In genomic region chr5:173888473-173889135, GRCh38 we compare ENCODE assay signal across 8 cellular contexts. TPM values are rescaled to one million over a fixed set of nuclear protein-coding genes. Genes with fewer than 3 reads are reported as not detected.
DNase-seq lines count a peak whose midpoint lies in the region; ATAC-seq and TF ChIP-seq lines count a peak whose summit lies in the region.

No MANE protein-coding gene starts in this region.

- H3K36me3 Mint-ChIP-seq in stimulated activated naive B cell treated with anti-CD40 and anti-IgM and Interleukin-4, amounts not matched to agents 10 μg/mL and 1 μg/mL and 100 μg/mL, for 72 hours: peaks cover 14 to 30% of the 10 kb centered on the region in 2 donors

- no peaks in the 10 kb centered on the region for H3K27me3 Mint-ChIP-seq in stimulated activated naive B cell treated with anti-CD40 and anti-IgM and Interleukin-4, amounts not matched to agents 10 μg/mL and 1 μg/mL and 100 μg/mL, for 72 hours

- H3K9me3 Mint-ChIP-seq in stimulated activated naive B cell treated with anti-CD40 and anti-IgM and Interleukin-4, amounts not matched to agents 10 μg/mL and 1 μg/mL and 100 μg/mL, for 72 hours: peaks cover 0 to 4% of the 10 kb centered on the region in 2 donors

- H3K27ac Mint-ChIP-seq in stimulated activated naive B cell treated with anti-CD40 and anti-IgM and Interleukin-4, amounts not matched to agents 10 μg/mL and 1 μg/mL and 100 μg/mL, for 72 hours: peak overlapping the region; percentile 100

- DNase-seq in adrenal gland (peak in 4 of 7 donors; percentile 50 to 60 (median 56)), HuH-7 (ENCODE audit: low spot score) (no peak), NCI-H2029 treated with DMSO at 0.1 percent for 48 hours (lab: John Stamatoyannopoulos, UW) (no peak)
- peak; percentile 14 for DNase-seq in stimulated activated naive B cell treated with anti-CD40 and anti-IgM and Interleukin-4, amounts not matched to agents 10 μg/mL and 1 μg/mL and 100 μg/mL, for 72 hours

- H3K4me3 Mint-ChIP-seq in stimulated activated naive B cell treated with anti-CD40 and anti-IgM and Interleukin-4, amounts not matched to agents 10 μg/mL and 1 μg/mL and 100 μg/mL, for 72 hours: peak overlapping the region; percentile 93 to 95

- H2AFZ ChIP-seq in KMS-11 (ENCODE audit: low read depth): no peak overlapping the region

- H3K27ac ChIP-seq in C4-2B: peak overlapping the region; percentile 84
- H3K27ac ChIP-seq in KMS-11: peak overlapping the region; percentile 32
- H3K27ac ChIP-seq in adrenal gland: peak overlapping the region; percentile 93 to 98 (median 97)
- no peak overlapping the region for H3K27ac ChIP-seq in iPS-18a (ENCODE audit: low read length)

- peak overlapping the region; percentile 66 for H3K9ac ChIP-seq in KMS-11
- no peak overlapping the region for H3K9ac ChIP-seq in iPS-18a (ENCODE audit: low read length)

- H3K9me3 ChIP-seq in adrenal gland (replicated peaks in 1 of 3): no peaks in the 10 kb centered on the region
- H3K9me3 ChIP-seq in iPS-18a (ENCODE audit: control insufficient read depth, low read depth, low read length): no peaks in the 10 kb centered on the region

- TF ChIP-seq CTCF in C4-2B (conservative IDR thresholded peaks at IDR 0.05) (no peak), KMS-11 (conservative IDR thresholded peaks at IDR 0.05; ENCODE audit: low read depth, low read length) (no peak), adrenal gland (IDR thresholded peaks at IDR 0.05) (no peak)

- H3K36me3 ChIP-seq in KMS-11 (ENCODE audit: insufficient read depth) (no peaks in the 10 kb centered on the region), adrenal gland (replicated peaks in 1 of 2) (no peaks in the 10 kb centered on the region), iPS-18a (ENCODE audit: control insufficient read depth, low read depth, low read length) (no peaks in the 10 kb centered on the region)

- intact Hi-C loops in adrenal gland (cut with DNase I): no loop called here

- peak in 1 of 2 donors; percentile 15 for ATAC-seq in stimulated activated naive B cell treated with anti-CD40 and anti-IgM and Interleukin-4, amounts not matched to agents 10 μg/mL and 1 μg/mL and 100 μg/mL, for 72 hours (replicated peaks)
- ATAC-seq in HG02588 (IDR thresholded peaks at IDR 0.05; ENCODE audit: unreplicated experiment): no peak

- TF ChIP-seq POLR2A in adrenal gland (IDR thresholded peaks at IDR 0.05): no peak

- H3K4me1 ChIP-seq in KMS-11 (ENCODE audit: low read depth, poor library complexity, severe bottlenecking) (peaks cover 38% of the 10 kb centered on the region), adrenal gland (replicated peaks in 1 of 2) (peaks cover 0 to 24% of the 10 kb centered on the region in 2 donors), iPS-18a (ENCODE audit: control insufficient read depth, low read depth, low read length) (peaks cover 15% of the 10 kb centered on the region)

- H3K27me3 ChIP-seq in KMS-11 (ENCODE audit: insufficient read depth, low read depth): no peaks in the 10 kb centered on the region
- no peaks in the 10 kb centered on the region for H3K27me3 ChIP-seq in adrenal gland
- H3K27me3 ChIP-seq in iPS-18a (ENCODE audit: control insufficient read depth, insufficient read depth, low read length): peaks cover 12% of the 10 kb centered on the region

- peak overlapping the region; percentile 73 for H3K4me2 ChIP-seq in KMS-11

- 0 to 1% (median 0%) methylated on average over 23 to 37 of the region's 37 CpGs for WGBS in adrenal gland, 4 donors

- no peaks in the 10 kb centered on the region for H4K20me1 ChIP-seq in KMS-11 (ENCODE audit: insufficient read depth)

- H3K4me1 Mint-ChIP-seq in stimulated activated naive B cell treated with anti-CD40 and anti-IgM and Interleukin-4, amounts not matched to agents 10 μg/mL and 1 μg/mL and 100 μg/mL, for 72 hours: peaks cover 55 to 77% of the 10 kb centered on the region in 2 donors

- H3K4me3 ChIP-seq in KMS-11 (IDR thresholded peaks at IDR 0.05; ENCODE audit: insufficient read depth, low read depth, low read length): no peak overlapping the region
- H3K4me3 ChIP-seq in adrenal gland: peak overlapping the region; percentile 71 to 96 (median 87)
- H3K4me3 ChIP-seq in iPS-18a (ENCODE audit: low read length): peak overlapping the region; percentile 87

- peaks cover 51% of the 10 kb centered on the region for H3K79me2 ChIP-seq in KMS-11 (ENCODE audit: insufficient read depth, low read depth)

RNA-seq across cellular contexts. Expression of gene CPEB4, which starts 0.5 kb away (rescaled TPM):
- total RNA-seq in adrenal gland: 100 to 1,000 TPM; 107 to 381 (median 155) TPM
- polyA plus RNA-seq in adrenal gland: 10 to 100 TPM; 34.4 to 60.2 (median 42.9) TPM

Comparison
In these comparisons a context has a peak if more than half of its experiments do, and no peak if none do; other contexts are left out.
1. DNase-seq: peak in adrenal gland (4 of 7) and stimulated activated naive B cell treated with anti-CD40 and anti-IgM and Interleukin-4, amounts not matched to agents 10 μg/mL and 1 μg/mL and 100 μg/mL, for 72 hours (single experiment); none in HuH-7 (single experiment) and NCI-H2029 treated with DMSO at 0.1 percent for 48 hours (single experiment).